ENCODE assay signal across 10 cellular contexts in the genomic region with DNA sequence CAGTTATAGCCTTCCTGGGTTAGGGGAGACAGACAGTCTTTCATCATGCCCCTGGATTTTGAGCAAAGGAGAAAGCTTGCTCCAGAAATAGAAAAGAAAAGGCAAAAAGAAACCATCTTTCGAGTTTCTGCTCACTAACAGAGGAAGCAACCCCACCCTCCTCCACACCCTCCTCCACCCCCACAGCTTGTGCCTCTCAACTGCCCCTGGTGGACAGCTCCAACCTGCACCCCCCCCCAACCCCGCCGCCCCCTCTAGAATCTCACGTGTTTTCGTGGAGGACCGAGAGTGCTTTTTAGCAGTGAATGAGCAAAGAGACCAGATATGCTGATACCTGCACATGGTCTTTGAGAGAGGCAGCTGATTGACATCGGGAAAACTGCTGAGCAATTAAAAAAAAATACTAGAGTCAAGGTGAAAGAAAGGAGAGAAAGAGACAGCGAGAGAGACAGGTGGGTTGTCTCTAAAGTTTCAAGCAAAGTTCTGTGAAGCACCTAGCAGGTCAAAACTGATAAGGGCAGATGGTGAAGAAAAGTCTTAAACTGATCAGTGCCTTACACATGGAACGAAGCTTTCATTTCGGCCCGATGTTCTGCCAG.
DNase-seq lines count a peak whose midpoint lies in the region; ATAC-seq and TF ChIP-seq lines count a peak whose summit lies in the region.
"Had no signal": no experiment of that assay in that cellular context is flagged by ENCODE, and none has a peak within 500 bp of the region (broad histone marks: within the 10 kb centered on the region; RNA-seq: fewer than 3 reads in every experiment).

No MANE protein-coding gene starts in this region.

- no peak for ATAC-seq in upper lobe of left lung (ENCODE audit: low FRiP score in 2 of 2)
- ATAC-seq: activated CD8-positive, alpha-beta memory T cell treated with anti-CD3 and anti-CD28 coated beads, Interleukin-2, amount 10 ng/mL, durations not matched to agents 7 days and 5 days had no signal

- H3K4me1 ChIP-seq in breast epithelium: no peaks in the 10 kb centered on the region
- peaks cover 18% of the 10 kb centered on the region for H3K4me1 ChIP-seq in neural progenitor cell
- H3K4me1 ChIP-seq in upper lobe of left lung: no peaks in the 10 kb centered on the region

- no peak for TF ChIP-seq CTCF in breast epithelium (IDR thresholded peaks at IDR 0.05)
- peak; percentile 42 for TF ChIP-seq CTCF in neural progenitor cell (IDR thresholded peaks at IDR 0.05)
- no peak for TF ChIP-seq CTCF in upper lobe of left lung (IDR thresholded peaks at IDR 0.05)

- no peak overlapping the region for H3K27ac Mint-ChIP-seq in neural progenitor cell
- no peak overlapping the region for H3K27ac Mint-ChIP-seq in activated naive CD8-positive, alpha-beta T cell treated with anti-CD3 and anti-CD28 coated beads for 36 hours
- H3K27ac Mint-ChIP-seq: activated CD8-positive, alpha-beta memory T cell treated with anti-CD3 and anti-CD28 coated beads, Interleukin-2, amount 10 ng/mL, durations not matched to agents 7 days and 5 days had no signal

- H3K4me1 Mint-ChIP-seq in neural progenitor cell: peaks cover 26% of the 10 kb centered on the region
- H3K4me1 Mint-ChIP-seq in activated naive CD8-positive, alpha-beta T cell treated with anti-CD3 and anti-CD28 coated beads for 36 hours: no peaks in the 10 kb centered on the region
- H3K4me1 Mint-ChIP-seq: activated CD8-positive, alpha-beta memory T cell treated with anti-CD3 and anti-CD28 coated beads, Interleukin-2, amount 10 ng/mL, durations not matched to agents 7 days and 5 days had no signal

- H3K27me3 ChIP-seq in breast epithelium (no peaks in the 10 kb centered on the region), neural progenitor cell (no peaks in the 10 kb centered on the region), upper lobe of left lung (no peaks in the 10 kb centered on the region)

- H3F3A ChIP-seq in neural progenitor cell (ENCODE audit: low read depth): peaks cover 5% of the 10 kb centered on the region

- peak; percentile 10 for DNase-seq in NCI-H2029 (lab: John Stamatoyannopoulos, UW)
- no peak for DNase-seq in NCI-H2029 treated with DMSO at 0.1 percent for 48 hours (lab: John Stamatoyannopoulos, UW)
- DNase-seq in NCI-H1092 treated with DMSO at 0.1 percent for 48 hours (lab: John Stamatoyannopoulos, UW): peak; percentile 67
- no peak for DNase-seq in breast epithelium (ENCODE audit: low spot score in 2 of 2)
- DNase-seq in neural progenitor cell (ENCODE audit: low spot score): peak; percentile 44
- no peak for DNase-seq in NCI-H446 (lab: John Stamatoyannopoulos, UW)
- no peak for DNase-seq in activated naive CD8-positive, alpha-beta T cell treated with anti-CD3 and anti-CD28 coated beads for 36 hours
- no peak for DNase-seq in upper lobe of left lung
- DNase-seq: activated CD8-positive, alpha-beta memory T cell treated with anti-CD3 and anti-CD28 coated beads, Interleukin-2, amount 10 ng/mL, durations not matched to agents 7 days and 5 days had no signal

- no peak overlapping the region for H3K27ac ChIP-seq in breast epithelium
- no peak overlapping the region for H3K27ac ChIP-seq in neural progenitor cell
- H3K27ac ChIP-seq in upper lobe of left lung: no peak overlapping the region
- H3K27ac ChIP-seq: epithelial cell of prostate had no signal

- H3K36me3 ChIP-seq in breast epithelium: no peaks in the 10 kb centered on the region
- no peaks in the 10 kb centered on the region for H3K36me3 ChIP-seq in neural progenitor cell
- H3K36me3 ChIP-seq in upper lobe of left lung: no peaks in the 10 kb centered on the region

- peak overlapping the region; percentile 72 for H2AFZ ChIP-seq in neural progenitor cell (replicated peaks)

- peaks cover 1% of the 10 kb centered on the region for H3K36me3 Mint-ChIP-seq in neural progenitor cell
- no peaks in the 10 kb centered on the region for H3K36me3 Mint-ChIP-seq in activated naive CD8-positive, alpha-beta T cell treated with anti-CD3 and anti-CD28 coated beads for 36 hours
- H3K36me3 Mint-ChIP-seq: activated CD8-positive, alpha-beta memory T cell treated with anti-CD3 and anti-CD28 coated beads, Interleukin-2, amount 10 ng/mL, durations not matched to agents 7 days and 5 days had no signal

- WGBS in upper lobe of left lung, 2 donors: 48 to 64% methylated on average over 11 of the region's 11 CpGs

- no peaks in the 10 kb centered on the region for H3K9me3 Mint-ChIP-seq in neural progenitor cell
- H3K9me3 Mint-ChIP-seq in activated naive CD8-positive, alpha-beta T cell treated with anti-CD3 and anti-CD28 coated beads for 36 hours: no peaks in the 10 kb centered on the region

- H3K9ac ChIP-seq in neural progenitor cell: no peak overlapping the region

- intact Hi-C loops in breast epithelium (cut with DNase I; ENCODE audit: low total_unique reads): loop anchor here (5.0 kb wide), 2 partner anchors 659 to 1244 kb away; no protein-coding TSS in a partner anchor

- no peak for TF ChIP-seq EP300 in upper lobe of left lung (IDR thresholded peaks at IDR 0.05)

- H3K4me2 ChIP-seq in neural progenitor cell: peak overlapping the region; percentile 10

- no peak overlapping the region for H3K4me3 Mint-ChIP-seq in neural progenitor cell
- no peak overlapping the region for H3K4me3 Mint-ChIP-seq in activated naive CD8-positive, alpha-beta T cell treated with anti-CD3 and anti-CD28 coated beads for 36 hours
- H3K4me3 Mint-ChIP-seq: activated CD8-positive, alpha-beta memory T cell treated with anti-CD3 and anti-CD28 coated beads, Interleukin-2, amount 10 ng/mL, durations not matched to agents 7 days and 5 days had no signal

- no peaks in the 10 kb centered on the region for H3K79me2 ChIP-seq in neural progenitor cell (ENCODE audit: low read depth)

- peak overlapping the region; percentile 14 to 50 (median 19) for H3K4me3 ChIP-seq in breast epithelium
- H3K4me3 ChIP-seq in neural progenitor cell: no peak overlapping the region
- no peak overlapping the region for H3K4me3 ChIP-seq in upper lobe of left lung

- H3K9me3 ChIP-seq in breast epithelium: no peaks in the 10 kb centered on the region
- H3K9me3 ChIP-seq in neural progenitor cell (ENCODE audit: low read depth): no peaks in the 10 kb centered on the region
- no peaks in the 10 kb centered on the region for H3K9me3 ChIP-seq in upper lobe of left lung

- peaks cover 5% of the 10 kb centered on the region for H3K27me3 Mint-ChIP-seq in neural progenitor cell (ENCODE audit: insufficient read depth, low read depth)
- H3K27me3 Mint-ChIP-seq in activated naive CD8-positive, alpha-beta T cell treated with anti-CD3 and anti-CD28 coated beads for 36 hours: peaks cover 15% of the 10 kb centered on the region

- H4K20me1 ChIP-seq in neural progenitor cell (ENCODE audit: low read depth): no peaks in the 10 kb centered on the region

- TF ChIP-seq POLR2A in breast epithelium (IDR thresholded peaks at IDR 0.05) (no peak), upper lobe of left lung (IDR thresholded peaks at IDR 0.05) (no peak)

Comparison
In these comparisons a context has a peak if more than half of its experiments do, and no peak if none do; other contexts are left out.
1. DNase-seq: peak in NCI-H2029 (single experiment), NCI-H1092 treated with DMSO at 0.1 percent for 48 hours (single experiment) and neural progenitor cell (single experiment); none in NCI-H2029 treated with DMSO at 0.1 percent for 48 hours (single experiment), breast epithelium (0 of 2), NCI-H446 (0 of 2), activated naive CD8-positive, alpha-beta T cell treated with anti-CD3 and anti-CD28 coated beads for 36 hours (single experiment) and upper lobe of left lung (0 of 2).
2. H3K4me3 ChIP-seq: peak in breast epithelium (3 of 3); none in neural progenitor cell (single experiment) and upper lobe of left lung (0 of 4).